8 cellular contexts compared by ENCODE assay signal in genomic region chr17:42772945-42773289, GRCh38. TPM values are rescaled to one million over a fixed set of nuclear protein-coding genes. Genes with fewer than 3 reads are reported as not detected.
DNase-seq lines count a peak whose midpoint lies in the region; ATAC-seq, FAIRE-seq and TF ChIP-seq lines count a peak whose summit lies in the region.

No MANE protein-coding gene starts in this region.

- H3K4me2 ChIP-seq in OCI-LY7 (ENCODE audit: low read length) = peak overlapping the region; percentile 88

- H3K9me3 Mint-ChIP-seq in Caco-2 (ENCODE audit: unreplicated experiment) (no peaks in the 10 kb centered on the region), endothelial cell (ENCODE audit: unreplicated experiment) (no peaks in the 10 kb centered on the region), osteocyte (ENCODE audit: unreplicated experiment) (no peaks in the 10 kb centered on the region)

- no peaks in the 10 kb centered on the region for H3K27me3 ChIP-seq in Caco-2 (replicated peaks; ENCODE audit: control insufficient read depth, insufficient read depth, low read length)

- 0 out of 2 replicates have a peak, but pooled peaks cover 3% of the 10 kb centered on the region for H3K4me1 ChIP-seq in Caco-2
- H3K4me1 ChIP-seq in OCI-LY7 (ENCODE audit: insufficient read depth, low read length, poor library complexity, severe bottlenecking) = peaks cover 7% of the 10 kb centered on the region
- H3K4me1 ChIP-seq in mucosa of descending colon (ENCODE audit: low read depth) = peaks cover 20% of the 10 kb centered on the region

- H3K36me3 ChIP-seq in Caco-2 (ENCODE audit: control insufficient read depth, insufficient read depth, low read length) = no peaks in the 10 kb centered on the region
- peaks cover 25% of the 10 kb centered on the region for H3K36me3 ChIP-seq in OCI-LY7 (ENCODE audit: insufficient read depth, low read length)
- H3K36me3 ChIP-seq in mucosa of descending colon (ENCODE audit: low read depth) = peaks cover 3% of the 10 kb centered on the region

- no peaks in the 10 kb centered on the region for H3K27me3 Mint-ChIP-seq in Caco-2 (ENCODE audit: insufficient read depth, unreplicated experiment)
- H3K27me3 Mint-ChIP-seq in endothelial cell (ENCODE audit: unreplicated experiment) = peaks cover 2% of the 10 kb centered on the region
- peaks cover 1% of the 10 kb centered on the region for H3K27me3 Mint-ChIP-seq in osteocyte (ENCODE audit: unreplicated experiment)

- DNase-seq in Caco-2 = no peak
- no peak for DNase-seq in OCI-LY7 (ENCODE audit: low spot score)
- DNase-seq in endothelial cell (ENCODE audit: low spot score) = no peak
- DNase-seq in osteocyte (ENCODE audit: extremely low spot score, unreplicated experiment) = no peak
- no peak for DNase-seq in ureter (ENCODE audit: low spot score)
- DNase-seq in NCI-H526 (lab: John Stamatoyannopoulos, UW) = no peak
- DNase-seq in HTR-8/SVneo (ENCODE audit: insufficient read length, low spot score) = no peak
- DNase-seq in mucosa of descending colon = no peak

- intact Hi-C loops in Caco-2 (cut with micrococcal nuclease; ENCODE audit: unreplicated experiment) (no loop called here), OCI-LY7 (cut with micrococcal nuclease; ENCODE audit: unreplicated experiment) (loop anchor here (1.0 kb wide), 1 partner anchor 51 kb away; the partner anchor contains the start of gene BECN1), mucosa of descending colon (cut with DNase I, micrococcal nuclease) (no loop called here)

- H3K4me3 Mint-ChIP-seq in Caco-2 (ENCODE audit: unreplicated experiment) (peak overlapping the region; percentile 96), endothelial cell (ENCODE audit: unreplicated experiment) (peak overlapping the region; percentile 95), osteocyte (ENCODE audit: unreplicated experiment) (peak overlapping the region; percentile 98)

- no peaks in the 10 kb centered on the region for H3K9me3 ChIP-seq in Caco-2
- H3K9me3 ChIP-seq in OCI-LY7 (ENCODE audit: low read length) = no peaks in the 10 kb centered on the region
- H3K9me3 ChIP-seq in mucosa of descending colon = no peaks in the 10 kb centered on the region

- no peaks in the 10 kb centered on the region for H3K4me1 Mint-ChIP-seq in Caco-2 (ENCODE audit: low read depth, unreplicated experiment)
- peaks cover 46% of the 10 kb centered on the region for H3K4me1 Mint-ChIP-seq in endothelial cell (ENCODE audit: unreplicated experiment)
- peaks cover 20% of the 10 kb centered on the region for H3K4me1 Mint-ChIP-seq in osteocyte (ENCODE audit: unreplicated experiment)

- H3K27ac Mint-ChIP-seq in Caco-2 (ENCODE audit: unreplicated experiment) = peak overlapping the region; percentile 93
- H3K27ac Mint-ChIP-seq in endothelial cell (ENCODE audit: unreplicated experiment) = peak overlapping the region; percentile 99
- peak overlapping the region; percentile 96 for H3K27ac Mint-ChIP-seq in osteocyte (ENCODE audit: unreplicated experiment)

- CTCF ChIA-PET in Caco-2 (lab: Charles Lee) (interaction anchor here (0.9 to 2.1 kb wide), 5 partner anchors 9 to 194 kb away, joined by 3 to 18 read pairs (median 4); partner anchors contain the start of gene BECN1), OCI-LY7 (lab: Charles Lee; ENCODE audit: unreplicated experiment) (interaction anchor here (0.7 to 1.4 kb wide), 2 partner anchors 9 to 16 kb away, joined by 3 read pairs; no protein-coding TSS in a partner anchor)

- H3K27ac ChIP-seq in OCI-LY7 (ENCODE audit: low read depth, low read length, poor library complexity, severe bottlenecking) = peak overlapping the region; percentile 42

- peaks cover 12% of the 10 kb centered on the region; the same call in 1 of the 2 replicates for H3K79me2 ChIP-seq in OCI-LY7 (ENCODE audit: insufficient read depth, low read depth, low read length)

- ATAC-seq in mucosa of descending colon = no peak

- no peak for FAIRE-seq in HTR-8/SVneo (lab: Jason Lieb, UNC)

- H3K4me3 ChIP-seq in Caco-2 (ENCODE audit: low read depth, low read length) = peak overlapping the region; percentile 77
- H3K4me3 ChIP-seq in OCI-LY7 (ENCODE audit: low read depth, low read length, poor library complexity, severe bottlenecking) = peak overlapping the region; percentile 88
- H3K4me3 ChIP-seq in mucosa of descending colon = no peak overlapping the region

- no peak for TF ChIP-seq CTCF in Caco-2 (IDR thresholded peaks at IDR 0.05; ENCODE audit: insufficient read depth in 1 of 2, low read depth in 1 of 2, low read length in 1 of 2, severe bottlenecking in 1 of 2, unreplicated experiment in 1 of 2)
- no peak for TF ChIP-seq CTCF in OCI-LY7 (conservative IDR thresholded peaks at IDR 0.05; ENCODE audit: low read length)
- TF ChIP-seq CTCF in endothelial cell (IDR thresholded peaks at IDR 0.05; ENCODE audit: unreplicated experiment) = no peak
- no peak for TF ChIP-seq CTCF in osteocyte (IDR thresholded peaks at IDR 0.05)
- TF ChIP-seq CTCF in mucosa of descending colon (IDR thresholded peaks at IDR 0.05) = no peak

- H3K9me2 ChIP-seq in OCI-LY7 (ENCODE audit: insufficient read depth, low read length) = no peaks in the 10 kb centered on the region

- BruUV-seq in Caco-2 (replicated peaks; lab: Mats Ljungman, UMichigan) (TSS peak; percentile 90), OCI-LY7 (replicated peaks; lab: Mats Ljungman, UMichigan) (TSS peak; percentile 98)

- H3K36me3 Mint-ChIP-seq in Caco-2 (ENCODE audit: insufficient read depth, unreplicated experiment) = peaks cover 20% of the 10 kb centered on the region
- peaks cover 3% of the 10 kb centered on the region for H3K36me3 Mint-ChIP-seq in endothelial cell (ENCODE audit: low read depth, unreplicated experiment)
- H3K36me3 Mint-ChIP-seq in osteocyte (ENCODE audit: unreplicated experiment) = peaks cover 9% of the 10 kb centered on the region

- peak overlapping the region; percentile 61 for H2AFZ ChIP-seq in OCI-LY7 (ENCODE audit: low read length)

- POLR2A ChIA-PET in Caco-2 (lab: Charles Lee) = interaction anchor here (1.4 to 2.0 kb wide), 5 partner anchors 25 to 225 kb away, joined by 5 to 19 read pairs (median 8); partner anchors contain the start of genes BECN1, CNTD1, COA3 and RETREG3
- POLR2A ChIA-PET in OCI-LY7 (lab: Charles Lee) = interaction anchor here (0.5 to 1.4 kb wide), 6 partner anchors 13 to 1349 kb away, joined by 3 to 4 read pairs (median 3); partner anchors contain the start of gene PSMC3IP

- H4K20me1 ChIP-seq in OCI-LY7 (ENCODE audit: insufficient read depth, low read length) = no peaks in the 10 kb centered on the region

RNA-seq across cellular contexts. Expression of gene VPS25, which starts 0.3 kb away (rescaled TPM):
- 96.0 and 103 TPM in 2 replicates for total RNA-seq in Caco-2 (2022)
- 70.7 and 78.4 TPM in 2 replicates for total RNA-seq in OCI-LY7 (2014; rRNA removed; shearing (Covaris generic))
- total RNA-seq in OCI-LY7 (2022) = 83.9 and 84.1 TPM in 2 replicates
- total RNA-seq in endothelial cell (ENCODE audit: unreplicated experiment) = 39.4 TPM
- total RNA-seq in osteocyte = 63.9 and 66.1 TPM in 2 replicates
- 54.0 TPM for total RNA-seq in ureter
- 10 to 100 TPM; 45.6 to 85.6 (median 83.3) TPM for total RNA-seq in mucosa of descending colon

RNA-seq across cellular contexts. Expression of gene WNK4, which starts 7.5 kb away (rescaled TPM):
- 3.3 and 4.1 TPM in 2 replicates for total RNA-seq in Caco-2 (2022)
- 1.2 and 2.4 TPM in 2 replicates for total RNA-seq in OCI-LY7 (2014; rRNA removed; shearing (Covaris generic))
- total RNA-seq in OCI-LY7 (2022) = 8.3 and 10.9 TPM in 2 replicates
- total RNA-seq in endothelial cell (ENCODE audit: unreplicated experiment) = 8.9 TPM
- 0.16 TPM in 2 replicates for total RNA-seq in osteocyte
- total RNA-seq in ureter = not detected
- 10 to 100 TPM; 17.5 to 55.8 (median 32.4) TPM for total RNA-seq in mucosa of descending colon

RNA-seq across cellular contexts. Expression of gene RAMP2, which starts 11.9 kb away (rescaled TPM):
- 21.4 and 24.3 TPM in 2 replicates for total RNA-seq in Caco-2 (2022)
- total RNA-seq in OCI-LY7 (2014; rRNA removed; shearing (Covaris generic)) = not detected in 2 replicates
- total RNA-seq in OCI-LY7 (2022) = not detected in 2 replicates
- total RNA-seq in endothelial cell (ENCODE audit: unreplicated experiment) = 630 TPM
- total RNA-seq in osteocyte = 1.6 and 2.4 TPM in 2 replicates
- 41.9 TPM for total RNA-seq in ureter
- 10 to 100 TPM in 2 of 3 donors, 1 to 10 TPM in 1; 5.7 to 17.2 (median 10.3) TPM for total RNA-seq in mucosa of descending colon

RNA-seq across cellular contexts. Expression of gene COA3, which starts 25.6 kb away (rescaled TPM):
- total RNA-seq in Caco-2 (2022) (63.5 and 63.6 TPM in 2 replicates), OCI-LY7 (2022) (32.1 and 34.9 TPM in 2 replicates), endothelial cell (ENCODE audit: unreplicated experiment) (60.3 TPM), osteocyte (51.2 and 51.5 TPM in 2 replicates), ureter (80.4 TPM), mucosa of descending colon (100 to 1,000 TPM in 2 of 3 donors, 10 to 100 TPM in 1; 92.7 to 151 (median 148) TPM)
- 36.6 and 38.2 TPM in 2 replicates for total RNA-seq in OCI-LY7 (2014; rRNA removed; shearing (Covaris generic))

RNA-seq across cellular contexts. Expression of gene CNTD1, which starts 25.7 kb away (rescaled TPM):
- 1.7 and 2.2 TPM in 2 replicates for total RNA-seq in Caco-2 (2022)
- total RNA-seq in OCI-LY7 (2014; rRNA removed; shearing (Covaris generic)) = 0.06 TPM in 1 of 2 replicates, not detected in the other
- total RNA-seq in OCI-LY7 (2022) = not detected in 2 replicates
- total RNA-seq in endothelial cell (ENCODE audit: unreplicated experiment) = 0.59 TPM
- total RNA-seq in osteocyte = 0.31 and 0.51 TPM in 2 replicates
- 0.75 TPM for total RNA-seq in ureter
- 1 to 10 TPM in 2 of 3 donors, under 1 TPM in 1; 0.79 to 3.3 (median 1.2) TPM for total RNA-seq in mucosa of descending colon

Comparison
In these comparisons a context has a peak if more than half of its experiments do, and no peak if none do; other contexts are left out.
1. RNA of gene RAMP2, which starts 11.9 kb away (total RNA-seq): 630 TPM in endothelial cell (single experiment); 41.9 TPM in ureter (single experiment), 21.4 to 24.3 TPM in Caco-2, 5.7 to 17.2 TPM in mucosa of descending colon, 1.6 to 2.4 TPM in osteocyte and not detected in OCI-LY7; every median in the first group is over 10 times any median in the second.
2. Peak in every context shown above with its lines, with median percentiles within 50 percentile points of each other: H3K27ac Mint-ChIP-seq and H3K4me3 Mint-ChIP-seq.